Comparison of ENCODE assay signal across 40 cellular contexts in genomic region chr9:122215663-122216062, GRCh38. TPM values are rescaled to one million over a fixed set of nuclear protein-coding genes. Genes with fewer than 3 reads are reported as not detected.
"Had no signal": no experiment of that assay in that cellular context is flagged by ENCODE, and none has a peak within 500 bp of the region (broad histone marks: within the 10 kb centered on the region; RNA-seq: fewer than 3 reads in every experiment).

No MANE protein-coding gene starts in this region.

- DNase-seq: activated effector memory CD4-positive, alpha-beta T cell treated with anti-CD3 and anti-CD28 coated beads, Interleukin-2, amount 50 U/mL, for 16 hours; activated effector memory CD4-positive, alpha-beta T cell treated with Interleukin-2 at 50 U/mL for 16 hours; activated gamma-delta T cell; activated gamma-delta T cell treated with Interleukin-2 at 50 U/mL for 16 hours; activated naive CD4-positive, alpha-beta T cell; activated naive CD4-positive, alpha-beta T cell treated with anti-CD3 and anti-CD28 coated beads for 36 hours; activated naive CD4-positive, alpha-beta T cell treated with anti-CD3 and anti-CD28 coated beads, Interleukin-2, amount 10 ng/mL, durations not matched to agents 7 days and 5 days; activated naive CD4-positive, alpha-beta T cell treated with anti-CD3 and anti-CD28 coated beads, Interleukin-2, amount 50 U/mL, for 16 hours; activated naive CD4-positive, alpha-beta T cell treated with Interleukin-2 at 50 U/mL for 16 hours; activated naive CD8-positive, alpha-beta T cell treated with anti-CD3 and anti-CD28 coated beads for 36 hours; activated naive CD8-positive, alpha-beta T cell treated with anti-CD3 and anti-CD28 coated beads, Interleukin-2, amount 10 ng/mL, durations not matched to agents 7 days and 5 days; activated naive CD8-positive, alpha-beta T cell treated with anti-CD3 and anti-CD28 coated beads, Interleukin-2, amount 50 U/mL, for 24 hours; activated T-cell treated with anti-CD3 and anti-CD28 coated beads, Interleukin-2, amount 50 U/mL, for 1 hour; activated T-cell treated with anti-CD3 and anti-CD28 coated beads, Interleukin-2, amount 50 U/mL, for 24 hours; activated T-cell treated with anti-CD3 and anti-CD28 coated beads, Interleukin-2, amount 50 U/mL, for 4 hours; activated T-cell treated with anti-CD3 and anti-CD28 coated beads, Interleukin-2, amount 50 U/mL, for 48 hours; activated T-cell treated with anti-CD3 and anti-CD28 coated beads, Interleukin-2, amount 50 U/mL, for 72 hours; adrenal gland; amygdala; anterior cingulate cortex; aorta; body of pancreas; brain microvascular endothelial cell; caudate nucleus; central memory CD4-positive, alpha-beta T cell; cerebellar nuclear complex had no signal

- H3K27ac Mint-ChIP-seq: activated naive CD4-positive, alpha-beta T cell treated with anti-CD3 and anti-CD28 coated beads for 36 hours; activated naive CD4-positive, alpha-beta T cell treated with anti-CD3 and anti-CD28 coated beads, Interleukin-2, amount 10 ng/mL, durations not matched to agents 7 days and 5 days; activated naive CD4-positive, alpha-beta T cell treated with anti-CD3 and anti-CD28 coated beads, Interleukin-2, amount 50 U/mL, for 24 hours; activated naive CD4-positive, alpha-beta T cell treated with anti-CD3 and anti-CD28 coated beads, Interleukin-2, amount 50 U/mL, for 72 hours; activated naive CD8-positive, alpha-beta T cell; activated naive CD8-positive, alpha-beta T cell treated with anti-CD3 and anti-CD28 coated beads for 36 hours; activated naive CD8-positive, alpha-beta T cell treated with anti-CD3 and anti-CD28 coated beads, Interleukin-2, amount 10 ng/mL, durations not matched to agents 7 days and 5 days; activated naive CD8-positive, alpha-beta T cell treated with anti-CD3 and anti-CD28 coated beads, Interleukin-2, amount 50 U/mL, for 24 hours; activated T-cell treated with anti-CD3 and anti-CD28 coated beads, Interleukin-2, amount 50 U/mL, for 24 hours; activated T-cell treated with anti-CD3 and anti-CD28 coated beads, Interleukin-2, amount 50 U/mL, for 72 hours; activated T-helper 1 cell treated with anti-CD3 and anti-CD28 coated beads, Interleukin-12 subunit alpha, Interleukin-12 subunit beta, Interleukin-2, Interleukin-4 antibody, amounts not matched to agents 30 ng/mL and 10 ng/mL and 1 ng/mL, durations not matched to agents 14 hours and 24 hours and 36 hours; activated T-helper 17 cell treated with anti-CD3 and anti-CD28 coated beads, Interleukin-2, amount 50 U/mL, for 72 hours; activated T-helper 2 cell treated with anti-CD3 and anti-CD28 coated beads, Interferon-gamma antibody, Interleukin-2, Interleukin-4, amounts not matched to agents 10 μg/mL and 5 μg/mL and 100 μg/mL, durations not matched to agents 14 hours and 24 hours and 36 hours; brain had no signal

- ATAC-seq: activated naive CD4-positive, alpha-beta T cell treated with anti-CD3 and anti-CD28 coated beads, Interleukin-2, amount 50 U/mL, for 72 hours; activated naive CD8-positive, alpha-beta T cell treated with anti-CD3 and anti-CD28 coated beads, Interleukin-2, amount 50 U/mL, for 24 hours; activated T-cell treated with anti-CD3 and anti-CD28 coated beads, Interleukin-2, amount 50 U/mL, for 4 hours; activated T-cell treated with anti-CD3 and anti-CD28 coated beads, Interleukin-2, amount 50 U/mL, for 72 hours; activated T-helper 17 cell treated with anti-CD3 and anti-CD28 coated beads, Interleukin-2, amount 50 U/mL, for 72 hours; body of pancreas had no signal

- H3K9me3 Mint-ChIP-seq: activated naive CD4-positive, alpha-beta T cell treated with anti-CD3 and anti-CD28 coated beads for 36 hours; activated naive CD4-positive, alpha-beta T cell treated with anti-CD3 and anti-CD28 coated beads, Interleukin-2, amount 10 ng/mL, durations not matched to agents 7 days and 5 days; activated naive CD4-positive, alpha-beta T cell treated with anti-CD3 and anti-CD28 coated beads, Interleukin-2, amount 50 U/mL, for 24 hours; activated naive CD4-positive, alpha-beta T cell treated with anti-CD3 and anti-CD28 coated beads, Interleukin-2, amount 50 U/mL, for 72 hours; activated naive CD8-positive, alpha-beta T cell treated with anti-CD3 and anti-CD28 coated beads, Interleukin-2, amount 10 ng/mL, durations not matched to agents 7 days and 5 days; activated naive CD8-positive, alpha-beta T cell treated with anti-CD3 and anti-CD28 coated beads, Interleukin-2, amount 50 U/mL, for 24 hours; activated T-cell treated with anti-CD3 and anti-CD28 coated beads, Interleukin-2, amount 50 U/mL, for 24 hours; activated T-cell treated with anti-CD3 and anti-CD28 coated beads, Interleukin-2, amount 50 U/mL, for 4 hours; activated T-cell treated with anti-CD3 and anti-CD28 coated beads, Interleukin-2, amount 50 U/mL, for 72 hours; activated T-helper 1 cell treated with anti-CD3 and anti-CD28 coated beads, Interleukin-12 subunit alpha, Interleukin-12 subunit beta, Interleukin-2, Interleukin-4 antibody, amounts not matched to agents 30 ng/mL and 10 ng/mL and 1 ng/mL, durations not matched to agents 14 hours and 24 hours and 36 hours; activated T-helper 17 cell treated with anti-CD3 and anti-CD28 coated beads, Interleukin-2, amount 50 U/mL, for 72 hours; activated T-helper 2 cell treated with anti-CD3 and anti-CD28 coated beads, Interferon-gamma antibody, Interleukin-2, Interleukin-4, amounts not matched to agents 10 μg/mL and 5 μg/mL and 100 μg/mL, durations not matched to agents 14 hours and 24 hours and 36 hours; central memory CD8-positive, alpha-beta T cell had no signal

- H3K9me3 ChIP-seq: adrenal gland, ascending aorta, body of pancreas, breast epithelium had no signal

- H3K4me3 ChIP-seq: adrenal gland, ascending aorta, body of pancreas, breast epithelium, cardiac muscle cell had no signal

- H3K36me3 Mint-ChIP-seq: activated naive CD4-positive, alpha-beta T cell treated with anti-CD3 and anti-CD28 coated beads, Interleukin-2, amount 10 ng/mL, durations not matched to agents 7 days and 5 days; activated naive CD4-positive, alpha-beta T cell treated with anti-CD3 and anti-CD28 coated beads, Interleukin-2, amount 50 U/mL, for 24 hours; activated naive CD4-positive, alpha-beta T cell treated with anti-CD3 and anti-CD28 coated beads, Interleukin-2, amount 50 U/mL, for 72 hours; activated naive CD8-positive, alpha-beta T cell treated with anti-CD3 and anti-CD28 coated beads for 36 hours; activated naive CD8-positive, alpha-beta T cell treated with anti-CD3 and anti-CD28 coated beads, Interleukin-2, amount 10 ng/mL, durations not matched to agents 7 days and 5 days; brain had no signal

- H3K27ac ChIP-seq: adrenal gland, ascending aorta, body of pancreas, brain microvascular endothelial cell, breast epithelium, cardiac muscle cell had no signal

- H3K36me3 ChIP-seq: adrenal gland, ascending aorta, brain microvascular endothelial cell, breast epithelium, cardiac muscle cell had no signal

- H3K4me3 Mint-ChIP-seq: activated naive CD4-positive, alpha-beta T cell treated with anti-CD3 and anti-CD28 coated beads for 36 hours; activated naive CD4-positive, alpha-beta T cell treated with anti-CD3 and anti-CD28 coated beads, Interleukin-2, amount 10 ng/mL, durations not matched to agents 7 days and 5 days; activated naive CD4-positive, alpha-beta T cell treated with anti-CD3 and anti-CD28 coated beads, Interleukin-2, amount 50 U/mL, for 24 hours; activated naive CD8-positive, alpha-beta T cell treated with anti-CD3 and anti-CD28 coated beads for 36 hours; activated naive CD8-positive, alpha-beta T cell treated with anti-CD3 and anti-CD28 coated beads, Interleukin-2, amount 10 ng/mL, durations not matched to agents 7 days and 5 days; activated naive CD8-positive, alpha-beta T cell treated with anti-CD3 and anti-CD28 coated beads, Interleukin-2, amount 50 U/mL, for 24 hours; activated T-cell treated with anti-CD3 and anti-CD28 coated beads, Interleukin-2, amount 50 U/mL, for 24 hours; activated T-cell treated with anti-CD3 and anti-CD28 coated beads, Interleukin-2, amount 50 U/mL, for 4 hours; activated T-cell treated with anti-CD3 and anti-CD28 coated beads, Interleukin-2, amount 50 U/mL, for 72 hours; activated T-helper 1 cell treated with anti-CD3 and anti-CD28 coated beads, Interleukin-12 subunit alpha, Interleukin-12 subunit beta, Interleukin-2, Interleukin-4 antibody, amounts not matched to agents 30 ng/mL and 10 ng/mL and 1 ng/mL, durations not matched to agents 14 hours and 24 hours and 36 hours; activated T-helper 17 cell treated with anti-CD3 and anti-CD28 coated beads, Interleukin-2, amount 50 U/mL, for 72 hours; central memory CD8-positive, alpha-beta T cell had no signal

RNA-seq across cellular contexts. Expression of gene LHX6, which starts 13.1 kb away (rescaled TPM):
- total RNA-seq: activated naive CD8-positive, alpha-beta T cell treated with anti-CD3 and anti-CD28 coated beads, Interleukin-2, amount 10 ng/mL, durations not matched to agents 7 days and 5 days; activated T-helper 17 cell treated with anti-CD3 and anti-CD28 coated beads, Interleukin-2, amount 50 U/mL, for 72 hours; activated T-helper 2 cell treated with anti-CD3 and anti-CD28 coated beads, Interferon-gamma antibody, Interleukin-2, Interleukin-4, amounts not matched to agents 10 μg/mL and 5 μg/mL and 100 μg/mL, durations not matched to agents 14 hours and 24 hours and 36 hours; chondrocyte had no signal

RNA-seq across cellular contexts. Expression of gene MORN5, which starts 56.0 kb away (rescaled TPM):
- total RNA-seq: activated naive CD4-positive, alpha-beta T cell treated with anti-CD3 and anti-CD28 coated beads for 36 hours; activated naive CD8-positive, alpha-beta T cell treated with anti-CD3 and anti-CD28 coated beads for 36 hours; activated naive CD8-positive, alpha-beta T cell treated with anti-CD3 and anti-CD28 coated beads, Interleukin-2, amount 10 ng/mL, durations not matched to agents 7 days and 5 days; activated T-cell treated with anti-CD3 and anti-CD28 coated beads, Interleukin-2, amount 50 U/mL, for 4 hours; activated T-cell treated with anti-CD3 and anti-CD28 coated beads, Interleukin-2, amount 50 U/mL, for 72 hours; activated T-helper 1 cell treated with anti-CD3 and anti-CD28 coated beads, Interleukin-12 subunit alpha, Interleukin-12 subunit beta, Interleukin-2, Interleukin-4 antibody, amounts not matched to agents 30 ng/mL and 10 ng/mL and 1 ng/mL, durations not matched to agents 14 hours and 24 hours and 36 hours; activated T-helper 17 cell treated with anti-CD3 and anti-CD28 coated beads, Interleukin-2, amount 50 U/mL, for 72 hours; activated T-helper 2 cell treated with anti-CD3 and anti-CD28 coated beads, Interferon-gamma antibody, Interleukin-2, Interleukin-4, amounts not matched to agents 10 μg/mL and 5 μg/mL and 100 μg/mL, durations not matched to agents 14 hours and 24 hours and 36 hours; aorta; ascending aorta; astrocyte; body of pancreas; breast epithelium; bronchial epithelial cell; cardiac muscle cell; chondrocyte had no signal
